In the genomic region with DNA sequence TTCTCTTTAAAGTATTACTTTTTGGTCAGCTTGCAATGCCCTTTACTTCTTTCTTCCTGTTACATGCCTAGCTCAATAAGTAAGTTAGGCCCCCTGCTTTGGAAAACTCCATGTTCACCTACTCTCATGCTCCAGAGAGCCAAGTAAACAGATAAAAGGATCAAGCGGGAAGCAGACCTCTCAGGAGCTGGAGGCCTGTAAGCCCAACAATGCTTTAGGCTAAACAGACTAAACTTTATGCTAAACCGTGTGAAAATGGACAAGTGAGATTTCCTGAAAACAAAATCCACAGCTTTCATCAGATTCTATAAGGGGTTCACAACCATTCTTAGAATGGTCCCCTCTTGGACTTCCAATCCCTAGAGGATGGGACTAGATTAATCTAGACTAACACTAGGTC, we compare ENCODE assay signal across 12 cellular contexts. TPM values are rescaled to one million over a fixed set of nuclear protein-coding genes. Genes with fewer than 3 reads are reported as not detected.
DNase-seq lines count a peak whose midpoint lies in the region; ATAC-seq and TF ChIP-seq lines count a peak whose summit lies in the region.
"Had no signal": no experiment of that assay in that cellular context is flagged by ENCODE, and none has a peak within 500 bp of the region (broad histone marks: within the 10 kb centered on the region; RNA-seq: fewer than 3 reads in every experiment).

No MANE protein-coding gene starts in this region.

- no peak for DNase-seq in CD4-positive, CD25-positive, alpha-beta regulatory T cell
- DNase-seq in NCI-H82 (lab: John Stamatoyannopoulos, UW) (peak; percentile 9), neural progenitor cell (ENCODE audit: low spot score) (peak; percentile 58), inferior parietal cortex (ENCODE audit: extremely low spot score) (no peak), HPDE6-E6E7 (ENCODE audit: extremely low spot score) (no peak)
- DNase-seq in stimulated activated CD4-positive, alpha-beta T cell treated with anti-CD3 and anti-CD28 coated beads, Interleukin-4, amount 100 ng/mL, for 1 hour, result no peak
- DNase-seq: activated CD4-positive, CD25-positive, alpha-beta regulatory T cell; COR-L47; NCI-H1694 had no signal

- H3K4me3 ChIP-seq in CD4-positive, CD25-positive, alpha-beta regulatory T cell (ENCODE audit: low read depth, low read length), result no peak overlapping the region
- H3K4me3 ChIP-seq in neural progenitor cell, result no peak overlapping the region
- H3K4me3 ChIP-seq: Peyer's patch had no signal

- H3K4me1 ChIP-seq in CD4-positive, CD25-positive, alpha-beta regulatory T cell (ENCODE audit: control insufficient read depth, insufficient read depth, low read length, poor library complexity, severe bottlenecking), result peaks cover 78% of the 10 kb centered on the region
- H3K4me1 ChIP-seq in neural progenitor cell, result peaks cover 43% of the 10 kb centered on the region

- H3K4me1 Mint-ChIP-seq in CD4-positive, CD25-positive, alpha-beta regulatory T cell, result peaks cover 47 to 94% (median 74%) of the 10 kb centered on the region in 4 donors
- peaks cover 77% of the 10 kb centered on the region for H3K4me1 Mint-ChIP-seq in dendritic cell treated with granulocyte-macrophage colony-stimulating factor and Interleukin-4, amounts not matched to agents 40 ng/mL and 50 ng/mL, for 4 days (ENCODE audit: low read depth)
- peaks cover 38% of the 10 kb centered on the region for H3K4me1 Mint-ChIP-seq in neural progenitor cell

- peak overlapping the region; percentile 2 for H3K27ac ChIP-seq in CD4-positive, CD25-positive, alpha-beta regulatory T cell (ENCODE audit: insufficient read depth, low read length, poor library complexity, severe bottlenecking)
- peak overlapping the region; percentile 77 for H3K27ac ChIP-seq in neural progenitor cell
- H3K27ac ChIP-seq: Peyer's patch had no signal

- no peaks in the 10 kb centered on the region for H3K36me3 Mint-ChIP-seq in CD4-positive, CD25-positive, alpha-beta regulatory T cell
- H3K36me3 Mint-ChIP-seq in dendritic cell treated with granulocyte-macrophage colony-stimulating factor and Interleukin-4, amounts not matched to agents 40 ng/mL and 50 ng/mL, for 4 days (ENCODE audit: low read depth), result peaks cover 18% of the 10 kb centered on the region
- H3K36me3 Mint-ChIP-seq in neural progenitor cell, result peaks cover 4% of the 10 kb centered on the region

- TF ChIP-seq CTCF in neural progenitor cell (IDR thresholded peaks at IDR 0.05), result no peak

- no peaks in the 10 kb centered on the region for H3K27me3 ChIP-seq in CD4-positive, CD25-positive, alpha-beta regulatory T cell (ENCODE audit: control insufficient read depth, insufficient read depth, low read length)
- H3K27me3 ChIP-seq in neural progenitor cell, result no peaks in the 10 kb centered on the region
- H3K27me3 ChIP-seq: Peyer's patch had no signal

- no peak overlapping the region for H2AFZ ChIP-seq in neural progenitor cell (replicated peaks)

- no peaks in the 10 kb centered on the region for H3K9me3 ChIP-seq in CD4-positive, CD25-positive, alpha-beta regulatory T cell (ENCODE audit: control insufficient read depth in 2 of 2, low read length in 2 of 2)
- H3K9me3 ChIP-seq in neural progenitor cell (ENCODE audit: low read depth), result no peaks in the 10 kb centered on the region
- H3K9me3 ChIP-seq: Peyer's patch had no signal

- H3F3A ChIP-seq in neural progenitor cell (ENCODE audit: low read depth), result peaks cover 33% of the 10 kb centered on the region

- no peak overlapping the region for H3K9ac ChIP-seq in neural progenitor cell

- H3K27me3 Mint-ChIP-seq in CD4-positive, CD25-positive, alpha-beta regulatory T cell, result no peaks in the 10 kb centered on the region
- no peaks in the 10 kb centered on the region for H3K27me3 Mint-ChIP-seq in dendritic cell treated with granulocyte-macrophage colony-stimulating factor and Interleukin-4, amounts not matched to agents 40 ng/mL and 50 ng/mL, for 4 days
- no peaks in the 10 kb centered on the region for H3K27me3 Mint-ChIP-seq in neural progenitor cell (ENCODE audit: insufficient read depth, low read depth)

- peaks cover 99% of the 10 kb centered on the region for H4K20me1 ChIP-seq in neural progenitor cell (ENCODE audit: low read depth)

- peaks cover 100% of the 10 kb centered on the region for H3K79me2 ChIP-seq in neural progenitor cell (ENCODE audit: low read depth)

- peak overlapping the region in 2 of 4 donors; percentile 21 to 28 for H3K4me3 Mint-ChIP-seq in CD4-positive, CD25-positive, alpha-beta regulatory T cell
- H3K4me3 Mint-ChIP-seq in dendritic cell treated with granulocyte-macrophage colony-stimulating factor and Interleukin-4, amounts not matched to agents 40 ng/mL and 50 ng/mL, for 4 days, result no peak overlapping the region
- no peak overlapping the region for H3K4me3 Mint-ChIP-seq in neural progenitor cell

- H3K36me3 ChIP-seq in CD4-positive, CD25-positive, alpha-beta regulatory T cell (ENCODE audit: control insufficient read depth, insufficient read depth, low read length), result peaks cover 3% of the 10 kb centered on the region
- H3K36me3 ChIP-seq in neural progenitor cell, result no peaks in the 10 kb centered on the region
- H3K36me3 ChIP-seq: Peyer's patch had no signal

- H3K4me2 ChIP-seq in neural progenitor cell, result peak overlapping the region; percentile 56

- H3K9me3 Mint-ChIP-seq in CD4-positive, CD25-positive, alpha-beta regulatory T cell, result no peaks in the 10 kb centered on the region
- no peaks in the 10 kb centered on the region for H3K9me3 Mint-ChIP-seq in dendritic cell treated with granulocyte-macrophage colony-stimulating factor and Interleukin-4, amounts not matched to agents 40 ng/mL and 50 ng/mL, for 4 days
- no peaks in the 10 kb centered on the region for H3K9me3 Mint-ChIP-seq in neural progenitor cell

- ATAC-seq in CD4-positive, CD25-positive, alpha-beta regulatory T cell (ENCODE audit: low read depth in 2 of 2), result no peak
- no peak for ATAC-seq in HG02981 (IDR thresholded peaks at IDR 0.05; ENCODE audit: unreplicated experiment)

- intact Hi-C loops in dendritic cell treated with granulocyte-macrophage colony-stimulating factor and Interleukin-4, amounts not matched to agents 40 ng/mL and 50 ng/mL, for 4 days (cut with micrococcal nuclease), result loop anchor here (2.0 kb wide), 1 partner anchor 14 kb away; no protein-coding TSS in a partner anchor

- peak overlapping the region in 1 of 3 donors; percentile 66 for H3K27ac Mint-ChIP-seq in CD4-positive, CD25-positive, alpha-beta regulatory T cell
- H3K27ac Mint-ChIP-seq in dendritic cell treated with granulocyte-macrophage colony-stimulating factor and Interleukin-4, amounts not matched to agents 40 ng/mL and 50 ng/mL, for 4 days, result peak overlapping the region; percentile 75
- H3K27ac Mint-ChIP-seq in neural progenitor cell, result no peak overlapping the region

RNA-seq across cellular contexts. Expression of a gene that starts 40.2 kb away (rescaled TPM):
- total RNA-seq in CD4-positive, CD25-positive, alpha-beta regulatory T cell, result 124 TPM
- 10 to 100 TPM; 30.8 to 61.2 (median 47.9) TPM for polyA plus RNA-seq in CD4-positive, CD25-positive, alpha-beta regulatory T cell
- total RNA-seq in neural progenitor cell (ENCODE audit: low replicate concordance), result 170 and 173 TPM in 2 replicates

RNA-seq across cellular contexts. Expression of a gene that starts 52.7 kb away (rescaled TPM):
- total RNA-seq in CD4-positive, CD25-positive, alpha-beta regulatory T cell, result 19.5 TPM
- 10 to 100 TPM; 50.7 to 86.1 (median 76.1) TPM for polyA plus RNA-seq in CD4-positive, CD25-positive, alpha-beta regulatory T cell
- total RNA-seq in neural progenitor cell (ENCODE audit: low replicate concordance), result 60.4 and 73.6 TPM in 2 replicates

Comparison
In these comparisons a context has a peak if more than half of its experiments do, and no peak if none do; other contexts are left out.
1. DNase-seq: peak in NCI-H82 (single experiment) and neural progenitor cell (single experiment); none in CD4-positive, CD25-positive, alpha-beta regulatory T cell (0 of 3), inferior parietal cortex (single experiment), stimulated activated CD4-positive, alpha-beta T cell treated with anti-CD3 and anti-CD28 coated beads, Interleukin-4, amount 100 ng/mL, for 1 hour (single experiment) and HPDE6-E6E7 (single experiment).